ENCODE assay signal across 2 cellular contexts in the genomic region with DNA sequence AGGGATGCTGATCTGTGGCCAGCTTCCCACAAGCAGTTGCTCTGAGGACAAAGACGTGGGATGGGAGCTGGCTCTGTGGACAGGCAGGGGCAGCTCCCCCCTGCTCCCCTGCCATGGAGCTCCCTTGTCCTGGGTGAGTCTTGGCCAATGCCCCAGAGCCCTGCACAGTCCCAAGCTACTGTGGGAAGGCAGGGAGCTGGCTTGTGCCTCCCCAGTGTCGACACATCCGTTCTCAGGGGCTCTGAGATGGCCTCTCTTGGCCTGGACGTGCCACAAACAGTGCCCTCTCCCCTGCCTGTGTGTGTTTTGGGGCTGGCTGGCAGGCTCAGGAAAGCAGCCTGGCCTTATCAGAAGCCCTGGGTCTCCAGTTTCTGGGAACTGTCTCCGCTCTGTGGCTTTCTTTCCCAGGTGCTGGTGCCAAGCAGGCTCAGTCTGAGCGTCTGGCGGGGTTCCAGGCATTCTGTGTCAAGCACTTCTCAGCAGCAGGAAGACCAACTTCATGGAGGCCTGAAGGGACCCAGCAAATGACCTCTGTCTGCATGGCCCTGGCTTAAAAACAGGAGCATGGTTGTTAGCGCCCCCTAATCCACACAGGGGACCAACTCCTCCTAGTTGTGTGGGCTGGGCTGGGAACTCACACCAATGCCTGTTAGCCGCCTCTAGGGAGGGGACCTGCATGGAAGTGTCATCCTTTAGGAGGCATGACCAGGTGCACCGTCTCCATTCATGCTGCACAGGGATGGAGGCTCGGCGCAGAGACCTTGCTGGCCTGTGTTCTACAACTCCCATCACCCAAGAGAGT.
TF ChIP-seq lines count a peak whose summit lies in the region.

No MANE protein-coding gene starts in this region.

TF ChIP-seq in IMR-90, 13 proteins besides CTCF, POLR2A, EP300 and RAD21 (continued from another document):
- TF ChIP-seq, protein P1, sequence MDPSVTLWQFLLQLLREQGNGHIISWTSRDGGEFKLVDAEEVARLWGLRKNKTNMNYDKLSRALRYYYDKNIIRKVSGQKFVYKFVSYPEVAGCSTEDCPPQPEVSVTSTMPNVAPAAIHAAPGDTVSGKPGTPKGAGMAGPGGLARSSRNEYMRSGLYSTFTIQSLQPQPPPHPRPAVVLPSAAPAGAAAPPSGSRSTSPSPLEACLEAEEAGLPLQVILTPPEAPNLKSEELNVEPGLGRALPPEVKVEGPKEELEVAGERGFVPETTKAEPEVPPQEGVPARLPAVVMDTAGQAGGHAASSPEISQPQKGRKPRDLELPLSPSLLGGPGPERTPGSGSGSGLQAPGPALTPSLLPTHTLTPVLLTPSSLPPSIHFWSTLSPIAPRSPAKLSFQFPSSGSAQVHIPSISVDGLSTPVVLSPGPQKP (IDR thresholded peaks at IDR 0.05; ENCODE audit: borderline replicate concordance, low read depth, low read length): no peak
- TF ChIP-seq CHD1 (IDR thresholded peaks at IDR 0.05; ENCODE audit: low read depth, low read length) (no peak), FOS (IDR thresholded peaks at IDR 0.05; ENCODE audit: low read depth, low read length) (no peak), BHLHE40 (IDR thresholded peaks at IDR 0.05; ENCODE audit: low read depth, low read length) (no peak), MXI1 (IDR thresholded peaks at IDR 0.05; ENCODE audit: borderline replicate concordance, low read depth, low read length) (no peak), RCOR1 (IDR thresholded peaks at IDR 0.05; ENCODE audit: insufficient replicate concordance, low read length) (no peak), NFE2L2 (IDR thresholded peaks at IDR 0.05; ENCODE audit: low read depth, low read length) (no peak), CEBPB (IDR thresholded peaks at IDR 0.05; ENCODE audit: low read depth, low read length) (no peak), MAFK (IDR thresholded peaks at IDR 0.05; ENCODE audit: low read depth, low read length) (no peak), SMC3 (IDR thresholded peaks at IDR 0.05; ENCODE audit: low read depth, low read length) (no peak)
- TF ChIP-seq, protein P2, sequence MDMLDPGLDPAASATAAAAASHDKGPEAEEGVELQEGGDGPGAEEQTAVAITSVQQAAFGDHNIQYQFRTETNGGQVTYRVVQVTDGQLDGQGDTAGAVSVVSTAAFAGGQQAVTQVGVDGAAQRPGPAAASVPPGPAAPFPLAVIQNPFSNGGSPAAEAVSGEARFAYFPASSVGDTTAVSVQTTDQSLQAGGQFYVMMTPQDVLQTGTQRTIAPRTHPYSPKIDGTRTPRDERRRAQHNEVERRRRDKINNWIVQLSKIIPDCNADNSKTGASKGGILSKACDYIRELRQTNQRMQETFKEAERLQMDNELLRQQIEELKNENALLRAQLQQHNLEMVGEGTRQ (IDR thresholded peaks at IDR 0.05; ENCODE audit: low read depth, low read length): no peak

TF ChIP-seq in WTC11, 78 proteins besides CTCF, POLR2A, EP300 and RAD21 (continued from another document):
- TF ChIP-seq, protein P3, sequence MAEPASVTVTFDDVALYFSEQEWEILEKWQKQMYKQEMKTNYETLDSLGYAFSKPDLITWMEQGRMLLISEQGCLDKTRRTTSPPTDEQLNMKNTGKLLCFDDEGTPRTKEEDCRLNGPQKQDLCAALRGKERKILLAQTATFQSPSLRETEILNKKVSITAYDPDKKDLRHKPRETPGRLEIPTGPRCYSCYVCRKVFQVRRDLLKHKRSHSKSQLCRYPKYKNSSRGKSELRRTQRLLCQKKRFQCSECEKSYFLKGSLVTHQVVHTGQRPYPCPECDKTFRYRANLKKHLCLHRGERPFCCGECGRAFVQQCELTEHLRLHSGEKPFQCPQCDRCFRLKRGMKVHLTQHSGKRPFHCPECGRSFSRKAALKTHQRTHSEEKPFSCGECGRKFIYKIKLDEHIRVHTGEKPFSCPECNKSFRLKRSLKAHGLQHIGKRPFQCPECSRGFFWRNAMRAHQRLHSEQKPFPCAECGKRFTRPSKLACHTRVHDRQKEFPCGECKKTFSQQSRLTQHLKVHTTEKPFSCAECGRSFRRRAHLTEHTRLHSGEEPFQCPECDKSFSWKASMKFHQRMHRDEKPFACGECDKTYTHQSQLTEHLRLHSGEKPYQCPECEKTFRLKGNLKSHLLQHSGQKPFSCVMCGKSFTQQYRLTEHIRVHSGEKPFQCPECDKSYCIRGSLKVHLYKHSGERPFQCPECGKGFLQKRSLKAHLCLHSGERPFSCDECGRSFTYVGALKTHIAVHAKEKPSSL (CRISPR knock-in tag; conservative IDR thresholded peaks at IDR 0.05): no peak
- TF ChIP-seq, protein P4, sequence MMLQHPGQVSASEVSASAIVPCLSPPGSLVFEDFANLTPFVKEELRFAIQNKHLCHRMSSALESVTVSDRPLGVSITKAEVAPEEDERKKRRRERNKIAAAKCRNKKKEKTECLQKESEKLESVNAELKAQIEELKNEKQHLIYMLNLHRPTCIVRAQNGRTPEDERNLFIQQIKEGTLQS (CRISPR knock-in tag; conservative IDR thresholded peaks at IDR 0.05): no peak
